ENCODE assay signal across 31 cellular contexts in genomic region chr1:22677861-22678521, GRCh38. TPM values are rescaled to one million over a fixed set of nuclear protein-coding genes. Genes with fewer than 3 reads are reported as not detected.
DNase-seq lines count a peak whose midpoint lies in the region; ATAC-seq, FAIRE-seq and TF ChIP-seq lines count a peak whose summit lies in the region.
"Had no signal": no experiment of that assay in that cellular context is flagged by ENCODE, and none has a peak within 500 bp of the region (broad histone marks: within the 10 kb centered on the region; RNA-seq: fewer than 3 reads in every experiment).

No MANE protein-coding gene starts in this region.

- H3K36me3 Mint-ChIP-seq in neural progenitor cell, result no peaks in the 10 kb centered on the region
- H3K36me3 Mint-ChIP-seq: CD14-positive monocyte; CD8-positive, alpha-beta memory T cell had no signal

- 0 out of 2 replicates have a peak, but pooled peaks cover 5% of the 10 kb centered on the region for H3K4me1 ChIP-seq in HepG2 (ENCODE audit: insufficient read depth, low read length)
- no peaks in the 10 kb centered on the region for H3K4me1 ChIP-seq in right lobe of liver
- peaks cover 10% of the 10 kb centered on the region for H3K4me1 ChIP-seq in endothelial cell of umbilical vein (ENCODE audit: control insufficient read depth, extremely low read depth, insufficient read depth, low read length)
- H3K4me1 ChIP-seq in neural progenitor cell, result peaks cover 36% of the 10 kb centered on the region
- H3K4me1 ChIP-seq in psoas muscle, result no peaks in the 10 kb centered on the region
- H3K4me1 ChIP-seq: BE2C had no signal

- H2AFZ ChIP-seq in HepG2 (ENCODE audit: low read length), result no peak overlapping the region
- H2AFZ ChIP-seq in endothelial cell of umbilical vein (ENCODE audit: low read depth, low read length), result peak overlapping the region; percentile 67
- no peak overlapping the region for H2AFZ ChIP-seq in neural progenitor cell (replicated peaks)

- FAIRE-seq in HepG2 (lab: Jason Lieb, UNC), result no peak
- peak; percentile 94 for FAIRE-seq in endothelial cell of umbilical vein (lab: Jason Lieb, UNC)
- FAIRE-seq: GM12878, H54 had no signal

- no peaks in the 10 kb centered on the region for H3K9me3 ChIP-seq in HepG2 (ENCODE audit: low read length)
- H3K9me3 ChIP-seq in right lobe of liver, result no peaks in the 10 kb centered on the region
- H3K9me3 ChIP-seq in endothelial cell of umbilical vein (replicated peaks; ENCODE audit: control insufficient read depth, insufficient read depth, low read length), result no peaks in the 10 kb centered on the region
- no peaks in the 10 kb centered on the region for H3K9me3 ChIP-seq in neural progenitor cell (ENCODE audit: low read depth)
- H3K9me3 ChIP-seq in psoas muscle, result no peaks in the 10 kb centered on the region
- H3K9me3 ChIP-seq: BE2C, Peyer's patch had no signal

- H3K4me1 Mint-ChIP-seq in neural progenitor cell, result peaks cover 36% of the 10 kb centered on the region
- H3K4me1 Mint-ChIP-seq: CD14-positive monocyte; CD8-positive, alpha-beta memory T cell had no signal

- no peaks in the 10 kb centered on the region for H3K9me3 Mint-ChIP-seq in neural progenitor cell
- H3K9me3 Mint-ChIP-seq: CD8-positive, alpha-beta memory T cell had no signal

- H3K4me3 ChIP-seq in HepG2 (replicated peaks in 1 of 3; ENCODE audit: insufficient read depth in 1 of 3, low read depth in 2 of 3, low read length in 3 of 3), result no peak overlapping the region
- H3K4me3 ChIP-seq in right lobe of liver, result no peak overlapping the region
- H3K4me3 ChIP-seq in endothelial cell of umbilical vein (replicated peaks in 1 of 3; ENCODE audit: insufficient read depth in 1 of 3, low read depth in 1 of 3, low read length in 3 of 3), result no peak overlapping the region
- H3K4me3 ChIP-seq in neural progenitor cell, result no peak overlapping the region
- no peak overlapping the region for H3K4me3 ChIP-seq in psoas muscle
- H3K4me3 ChIP-seq: GM12878, SK-N-MC had no signal

- no peak for TF ChIP-seq POLR2A in HepG2 (IDR thresholded peaks at IDR 0.05; ENCODE audit: insufficient read depth in 1 of 2, low read depth in 2 of 2, low read length in 2 of 2)
- no peak for TF ChIP-seq POLR2A in right lobe of liver (IDR thresholded peaks at IDR 0.05)
- no peak for TF ChIP-seq POLR2A in endothelial cell of umbilical vein (IDR thresholded peaks at IDR 0.05; ENCODE audit: low read depth, low read length)

- no TSS peak for BruUV-seq in HepG2 (replicated peaks; lab: Mats Ljungman, UMichigan)
- no TSS peak for BruUV-seq in endothelial cell of umbilical vein (replicated peaks; lab: Mats Ljungman, UMichigan)

- ATAC-seq in HepG2 (no peak), right lobe of liver (no peak), GM21447 (IDR thresholded peaks at IDR 0.05; ENCODE audit: unreplicated experiment) (no peak), psoas muscle (no peak)
- ATAC-seq: GM12878 had no signal

- peaks cover 49% of the 10 kb centered on the region for H3F3A ChIP-seq in neural progenitor cell (ENCODE audit: low read depth)

- H3K4me3 Mint-ChIP-seq in neural progenitor cell, result no peak overlapping the region
- H3K4me3 Mint-ChIP-seq: CD14-positive monocyte; CD8-positive, alpha-beta memory T cell; IgD-negative memory B cell had no signal

- TF ChIP-seq CTCF in HepG2 (CRISPR knock-in tag; IDR thresholded peaks at IDR 0.05) (no peak), right lobe of liver (IDR thresholded peaks at IDR 0.05) (no peak), endothelial cell of umbilical vein (IDR thresholded peaks at IDR 0.05; ENCODE audit: extremely low read depth in 1 of 2, insufficient read depth in 1 of 2, low read depth in 1 of 2, low read length in 2 of 2) (no peak), neural progenitor cell (IDR thresholded peaks at IDR 0.05) (no peak), psoas muscle (IDR thresholded peaks at IDR 0.05) (no peak)

- H4K20me1 ChIP-seq in HepG2 (ENCODE audit: insufficient read depth, low read length) (no peaks in the 10 kb centered on the region), endothelial cell of umbilical vein (replicated peaks; ENCODE audit: control insufficient read depth, extremely low read depth, insufficient read depth, low read length) (no peaks in the 10 kb centered on the region), neural progenitor cell (ENCODE audit: low read depth) (no peaks in the 10 kb centered on the region)

- H3K79me2 ChIP-seq in HepG2 (ENCODE audit: insufficient read depth, low read length) (no peaks in the 10 kb centered on the region), endothelial cell of umbilical vein (ENCODE audit: control insufficient read depth, insufficient read depth, low read length) (no peaks in the 10 kb centered on the region), neural progenitor cell (ENCODE audit: low read depth) (no peaks in the 10 kb centered on the region)

- H3K4me2 ChIP-seq in HepG2 (ENCODE audit: low read depth, low read length), result no peak overlapping the region
- no peak overlapping the region for H3K4me2 ChIP-seq in endothelial cell of umbilical vein (ENCODE audit: insufficient read depth, low read length)
- H3K4me2 ChIP-seq in neural progenitor cell, result peak overlapping the region; percentile 51

- 60% methylated on average over 8 of the region's 12 CpGs for WGBS in HepG2 (ENCODE audit: low lambda C conversion rate)
- 92% methylated on average over 4 of the region's 12 CpGs for WGBS in right lobe of liver (ENCODE audit: insufficient coverage, low coverage, low lambda C conversion rate, missing lambda C conversion rate)
- WGBS in psoas muscle, 3 donors, result 57 to 69% (median 65%) methylated on average over 12 of the region's 12 CpGs

- H3K9ac ChIP-seq in HepG2 (ENCODE audit: insufficient read depth, low read depth, low read length), result no peak overlapping the region
- no peak overlapping the region for H3K9ac ChIP-seq in endothelial cell of umbilical vein (replicated peaks; ENCODE audit: extremely low read depth, insufficient read depth, low read length)
- H3K9ac ChIP-seq in neural progenitor cell, result no peak overlapping the region

- no peak for TF ChIP-seq EP300 in HepG2 (IDR thresholded peaks at IDR 0.05; ENCODE audit: low read depth in 2 of 2, low read length in 2 of 2)
- TF ChIP-seq EP300 in HepG2 (CRISPR knock-in tag; IDR thresholded peaks at IDR 0.05; ENCODE audit: borderline replicate concordance), result no peak

- POLR2A ChIA-PET in HepG2 (lab: Yijun Ruan, JAX) (no interaction called here), endothelial cell of umbilical vein (lab: Charles Lee) (no interaction called here)

- intact Hi-C loops in HepG2 (cut with micrococcal nuclease; ENCODE audit: unreplicated experiment), result no loop called here
- intact Hi-C loops in right lobe of liver (cut with DNase I), result no loop called here
- intact Hi-C loops in endothelial cell of umbilical vein (cut with micrococcal nuclease), result no loop called here
- intact Hi-C loops in psoas muscle (cut with DNase I), result no loop called here

- DNase-seq in HepG2 (ENCODE audit: low spot score) (no peak), right lobe of liver (no peak), endothelial cell of umbilical vein (ENCODE audit: low read depth, low spot score) (peak; percentile 88), neural progenitor cell (ENCODE audit: low spot score) (no peak), pons (ENCODE audit: low spot score) (no peak), psoas muscle (no peak), NOMO-1 treated with dmso at 0.1 percent for 144 hours (lab: John Stamatoyannopoulos, UW; ENCODE audit: unreplicated experiment) (no peak)
- DNase-seq: ACHN; BE2C; CD8-positive, alpha-beta memory T cell; DMS 273 treated with DMSO at 0.1 percent for 48 hours; DMS79; EL; GDM1; NCI-H1048; NCI-H1417; NCI-H1694 treated with DMSO at 0.1 percent for 48 hours; NCI-H2081; NCI-H2227 treated with DMSO at 0.1 percent for 48 hours; NCI-H510A; NCI-H69; OCI-M1; SHP77 treated with DMSO at 0.1 percent for 48 hours had no signal

- TF ChIP-seq RAD21 in HepG2 (CRISPR knock-in tag; IDR thresholded peaks at IDR 0.05), result no peak

- in situ Hi-C loops in HepG2 (cut with HindIII; ENCODE audit: extremely low pct_ligation_motif_present, low pct_unique_long_range_greater_than_20kb), result no loop called here

- dilution Hi-C loops in endothelial cell of umbilical vein (cut with MboI; ENCODE audit: extremely low pct_ligation_motif_present, low sequenced_read_pairs), result no loop called here

- no peaks in the 10 kb centered on the region for H3K36me3 ChIP-seq in HepG2 (replicated peaks in 1 of 2; ENCODE audit: control insufficient read depth in 1 of 2, insufficient read depth in 2 of 2, low read length in 2 of 2)
- H3K36me3 ChIP-seq in right lobe of liver, result no peaks in the 10 kb centered on the region
- no peaks in the 10 kb centered on the region for H3K36me3 ChIP-seq in endothelial cell of umbilical vein (ENCODE audit: control insufficient read depth in 2 of 2, extremely low read depth in 1 of 2, insufficient read depth in 2 of 2, low read length in 2 of 2)
- H3K36me3 ChIP-seq in neural progenitor cell, result no peaks in the 10 kb centered on the region
- H3K36me3 ChIP-seq in psoas muscle (ENCODE audit: insufficient read depth in 1 of 2, low read depth in 1 of 2), result no peaks in the 10 kb centered on the region
- H3K36me3 ChIP-seq: BE2C, Peyer's patch had no signal

- CTCF ChIA-PET in HepG2 (lab: Yijun Ruan, JAX; ENCODE audit: low intra/inter-chr PET ratio, low total read pairs) (no interaction called here), endothelial cell of umbilical vein (lab: Charles Lee) (interaction anchor here (1.0 to 4.6 kb wide), 9 partner anchors 11 to 254 kb away, joined by 3 to 149 read pairs (median 7); no protein-coding TSS in a partner anchor)

- peaks cover 4% of the 10 kb centered on the region for H3K27me3 Mint-ChIP-seq in neural progenitor cell (ENCODE audit: insufficient read depth, low read depth)

- H3K27me3 ChIP-seq in HepG2 (ENCODE audit: control insufficient read depth in 1 of 2, insufficient read depth in 2 of 2, low read length in 2 of 2) (0 out of 5 replicates have a peak, but pooled peaks cover 1 to 6% of the 10 kb centered on the region in 2 experiments), right lobe of liver (no peaks in the 10 kb centered on the region), endothelial cell of umbilical vein (ENCODE audit: control insufficient read depth in 2 of 2, insufficient read depth in 2 of 2, low read length in 2 of 2) (no peaks in the 10 kb centered on the region), neural progenitor cell (no peaks in the 10 kb centered on the region), psoas muscle (ENCODE audit: insufficient read depth in 3 of 3, low read length in 2 of 3) (peaks cover 0 to 48% (median 8%) of the 10 kb centered on the region in 3 donors)
- H3K27me3 ChIP-seq: BE2C, Peyer's patch had no signal

- H3K27ac Mint-ChIP-seq in neural progenitor cell, result no peak overlapping the region
- H3K27ac Mint-ChIP-seq: CD14-positive monocyte; CD8-positive, alpha-beta memory T cell; IgD-negative memory B cell had no signal

- H3K9me1 ChIP-seq in endothelial cell of umbilical vein (replicated peaks; ENCODE audit: control insufficient read depth, extremely low read depth, insufficient read depth, low read length), result no peaks in the 10 kb centered on the region

- H3K27ac ChIP-seq in HepG2 (ENCODE audit: extremely low read length, insufficient read depth, low read length) (no peak overlapping the region), right lobe of liver (no peak overlapping the region), endothelial cell of umbilical vein (ENCODE audit: insufficient read depth, low read depth, low read length) (peak overlapping the region; percentile 67), neural progenitor cell (no peak overlapping the region), psoas muscle (no peak overlapping the region)
- H3K27ac ChIP-seq: 22Rv1, SK-N-MC had no signal

RNA-seq across cellular contexts. Expression of gene C1QB, which starts 25.0 kb away (rescaled TPM):
- total RNA-seq in HepG2 (2016; rRNA removed; fragmentation: Illumina TruSeq; extraction: Trizol), result not detected in 2 replicates
- not detected in 2 replicates for total RNA-seq in HepG2 (2016; cell fraction: cytosol; rRNA removed; fragmentation: Illumina TruSeq; extraction: Trizol; ENCODE audit: low read depth)
- not detected in 2 replicates for total RNA-seq in HepG2 (2016; cell fraction: insoluble cytoplasmic fraction; rRNA removed; fragmentation: Illumina TruSeq; extraction: Trizol)
- total RNA-seq in HepG2 (2016; cell fraction: membrane; rRNA removed; fragmentation: Illumina TruSeq; extraction: Trizol), result not detected in 2 replicates
- total RNA-seq in HepG2 (2016; cell fraction: nucleus; rRNA removed; fragmentation: Illumina TruSeq; extraction: Trizol), result not detected in 2 replicates
- polyA plus RNA-seq in HepG2 (2011; rRNA removed), result not detected in 2 replicates
- not detected in 2 replicates for polyA plus RNA-seq in HepG2 (2011; cell fraction: cytosol; rRNA removed)
- not detected in 2 replicates for polyA plus RNA-seq in HepG2 (2011; cell fraction: nucleus; rRNA removed)
- not detected in 2 replicates for polyA plus RNA-seq in HepG2 (2012)
- not detected in 2 replicates for polyA plus RNA-seq in HepG2 (2016; cell fraction: cytosol; fragmentation: Illumina TruSeq; extraction: Trizol; ENCODE audit: low read depth)
- polyA plus RNA-seq in HepG2 (2016; cell fraction: insoluble cytoplasmic fraction; fragmentation: Illumina TruSeq; extraction: Trizol; ENCODE audit: low read depth), result not detected in 2 replicates
- polyA plus RNA-seq in HepG2 (2016; cell fraction: membrane; fragmentation: Illumina TruSeq; extraction: Trizol; ENCODE audit: low read depth), result not detected in 2 replicates
- not detected in 2 replicates for polyA plus RNA-seq in HepG2 (2016; cell fraction: nucleus; fragmentation: Illumina TruSeq; extraction: Trizol; ENCODE audit: insufficient read depth, low read depth)
- not detected in 2 replicates for polyA minus RNA-seq in HepG2 (2011; rRNA and poly(A)+ RNA removed; ENCODE audit: low replicate concordance)
- not detected in 2 replicates for polyA minus RNA-seq in HepG2 (2011; cell fraction: cytosol; rRNA and poly(A)+ RNA removed)
- polyA minus RNA-seq in HepG2 (2011; cell fraction: nucleus; rRNA and poly(A)+ RNA removed), result not detected in 2 replicates
- 100 to 1,000 TPM in 4 of 6 experiments, 10 to 100 TPM in 2; 69.8 to 330 (median 152) TPM for total RNA-seq in right lobe of liver
- total RNA-seq in endothelial cell of umbilical vein, result not detected in 2 replicates
- not detected in 2 replicates for polyA plus RNA-seq in endothelial cell of umbilical vein
- not detected in 2 replicates for polyA plus RNA-seq in endothelial cell of umbilical vein (2011; cell fraction: cytosol; rRNA removed)
- not detected in 2 replicates for polyA plus RNA-seq in endothelial cell of umbilical vein (2011; cell fraction: nucleus; rRNA removed)
- not detected in 2 replicates for polyA plus RNA-seq in endothelial cell of umbilical vein (2012)
- polyA minus RNA-seq in endothelial cell of umbilical vein, result not detected in 2 replicates
- not detected for polyA minus RNA-seq in endothelial cell of umbilical vein (2011; cell fraction: cytosol; rRNA and poly(A)+ RNA removed)
- not detected in 2 replicates for polyA minus RNA-seq in endothelial cell of umbilical vein (2011; cell fraction: nucleus; rRNA and poly(A)+ RNA removed)
- total RNA-seq in neural progenitor cell (ENCODE audit: low replicate concordance), result not detected in 2 replicates
- total RNA-seq in psoas muscle, result 10 to 100 TPM; 22.6 to 47.6 (median 30.0) TPM
- polyA plus RNA-seq in psoas muscle, result 10 to 100 TPM; 14.8 to 38.2 (median 16.3) TPM
- polyA plus RNA-seq: CD8-positive, alpha-beta memory T cell; GM12878; IgD-negative memory B cell had no signal

RNA-seq across cellular contexts. Expression of gene EPHB2, which starts 32.6 kb away (rescaled TPM):
- total RNA-seq in HepG2 (2016; rRNA removed; fragmentation: Illumina TruSeq; extraction: Trizol) (0.11 TPM in 1 of 2 replicates, not detected in the other), right lobe of liver (1 to 10 TPM in 2 of 6 experiments, under 1 TPM in 4; 0.24 to 1.8 (median 0.62) TPM), endothelial cell of umbilical vein (69.1 and 69.5 TPM in 2 replicates), neural progenitor cell (ENCODE audit: low replicate concordance) (38.3 and 80.2 TPM in 2 replicates), psoas muscle (1 to 10 TPM in 1 of 4 donors, under 1 TPM in 3; 0.17 to 2.1 (median 0.63) TPM)
- not detected in 2 replicates for total RNA-seq in HepG2 (2016; cell fraction: cytosol; rRNA removed; fragmentation: Illumina TruSeq; extraction: Trizol; ENCODE audit: low read depth)
- total RNA-seq in HepG2 (2016; cell fraction: insoluble cytoplasmic fraction; rRNA removed; fragmentation: Illumina TruSeq; extraction: Trizol), result not detected in 2 replicates
- total RNA-seq in HepG2 (2016; cell fraction: membrane; rRNA removed; fragmentation: Illumina TruSeq; extraction: Trizol), result 0.06 TPM in 1 of 2 replicates, not detected in the other
- total RNA-seq in HepG2 (2016; cell fraction: nucleus; rRNA removed; fragmentation: Illumina TruSeq; extraction: Trizol), result not detected in 2 replicates
- polyA plus RNA-seq in HepG2 (2011; rRNA removed) (0.03 TPM in 2 replicates), endothelial cell of umbilical vein (46.0 and 50.8 TPM in 2 replicates), psoas muscle (under 1 TPM in 2 of 3 donors, not detected in 1; 0.06 to 0.64 TPM)
- not detected in 2 replicates for polyA plus RNA-seq in HepG2 (2011; cell fraction: cytosol; rRNA removed)
- polyA plus RNA-seq in HepG2 (2011; cell fraction: nucleus; rRNA removed), result 0.03 TPM in 1 of 2 replicates, not detected in the other
- not detected in 2 replicates for polyA plus RNA-seq in HepG2 (2012)
- not detected in 2 replicates for polyA plus RNA-seq in HepG2 (2016; cell fraction: cytosol; fragmentation: Illumina TruSeq; extraction: Trizol; ENCODE audit: low read depth)
- not detected in 2 replicates for polyA plus RNA-seq in HepG2 (2016; cell fraction: insoluble cytoplasmic fraction; fragmentation: Illumina TruSeq; extraction: Trizol; ENCODE audit: low read depth)
- not detected in 2 replicates for polyA plus RNA-seq in HepG2 (2016; cell fraction: membrane; fragmentation: Illumina TruSeq; extraction: Trizol; ENCODE audit: low read depth)
- polyA plus RNA-seq in HepG2 (2016; cell fraction: nucleus; fragmentation: Illumina TruSeq; extraction: Trizol; ENCODE audit: insufficient read depth, low read depth), result not detected in 2 replicates
- polyA minus RNA-seq in HepG2 (2011; rRNA and poly(A)+ RNA removed; ENCODE audit: low replicate concordance), result 0.78 and 4.6 TPM in 2 replicates
- not detected in 2 replicates for polyA minus RNA-seq in HepG2 (2011; cell fraction: cytosol; rRNA and poly(A)+ RNA removed)
- not detected in 2 replicates for polyA minus RNA-seq in HepG2 (2011; cell fraction: nucleus; rRNA and poly(A)+ RNA removed)
- polyA plus RNA-seq in endothelial cell of umbilical vein (2011; cell fraction: cytosol; rRNA removed), result 38.3 and 38.5 TPM in 2 replicates
- 26.6 and 28.8 TPM in 2 replicates for polyA plus RNA-seq in endothelial cell of umbilical vein (2011; cell fraction: nucleus; rRNA removed)
- 72.1 and 77.1 TPM in 2 replicates for polyA plus RNA-seq in endothelial cell of umbilical vein (2012)
- 78.6 and 80.2 TPM in 2 replicates for polyA minus RNA-seq in endothelial cell of umbilical vein
- polyA minus RNA-seq in endothelial cell of umbilical vein (2011; cell fraction: cytosol; rRNA and poly(A)+ RNA removed), result 3.1 TPM
- 33.2 and 36.8 TPM in 2 replicates for polyA minus RNA-seq in endothelial cell of umbilical vein (2011; cell fraction: nucleus; rRNA and poly(A)+ RNA removed)
- polyA plus RNA-seq: CD8-positive, alpha-beta memory T cell; IgD-negative memory B cell had no signal

RNA-seq across cellular contexts. Expression of gene C1QC, which starts 34.6 kb away (rescaled TPM):
- total RNA-seq in HepG2 (2016; rRNA removed; fragmentation: Illumina TruSeq; extraction: Trizol) (not detected in 2 replicates), right lobe of liver (100 to 1,000 TPM in 2 of 6 experiments, 10 to 100 TPM in 4; 63.3 to 305 (median 71.9) TPM), endothelial cell of umbilical vein (not detected in 2 replicates), neural progenitor cell (ENCODE audit: low replicate concordance) (not detected in 2 replicates), psoas muscle (10 to 100 TPM; 24.2 to 39.1 (median 32.3) TPM)
- not detected in 2 replicates for total RNA-seq in HepG2 (2016; cell fraction: cytosol; rRNA removed; fragmentation: Illumina TruSeq; extraction: Trizol; ENCODE audit: low read depth)
- total RNA-seq in HepG2 (2016; cell fraction: insoluble cytoplasmic fraction; rRNA removed; fragmentation: Illumina TruSeq; extraction: Trizol), result not detected in 2 replicates
- total RNA-seq in HepG2 (2016; cell fraction: membrane; rRNA removed; fragmentation: Illumina TruSeq; extraction: Trizol), result not detected in 2 replicates
- not detected in 2 replicates for total RNA-seq in HepG2 (2016; cell fraction: nucleus; rRNA removed; fragmentation: Illumina TruSeq; extraction: Trizol)
- polyA plus RNA-seq in HepG2 (2011; rRNA removed) (not detected in 2 replicates), endothelial cell of umbilical vein (not detected in 2 replicates), psoas muscle (10 to 100 TPM in 2 of 3 donors, 1 to 10 TPM in 1; 8.7 to 23.1 (median 10.4) TPM)
- polyA plus RNA-seq in HepG2 (2011; cell fraction: cytosol; rRNA removed), result not detected in 2 replicates
- polyA plus RNA-seq in HepG2 (2011; cell fraction: nucleus; rRNA removed), result not detected in 2 replicates
- not detected in 2 replicates for polyA plus RNA-seq in HepG2 (2012)
- polyA plus RNA-seq in HepG2 (2016; cell fraction: cytosol; fragmentation: Illumina TruSeq; extraction: Trizol; ENCODE audit: low read depth), result not detected in 2 replicates
- polyA plus RNA-seq in HepG2 (2016; cell fraction: insoluble cytoplasmic fraction; fragmentation: Illumina TruSeq; extraction: Trizol; ENCODE audit: low read depth), result not detected in 2 replicates
- not detected in 2 replicates for polyA plus RNA-seq in HepG2 (2016; cell fraction: membrane; fragmentation: Illumina TruSeq; extraction: Trizol; ENCODE audit: low read depth)
- polyA plus RNA-seq in HepG2 (2016; cell fraction: nucleus; fragmentation: Illumina TruSeq; extraction: Trizol; ENCODE audit: insufficient read depth, low read depth), result not detected in 2 replicates
- not detected in 2 replicates for polyA minus RNA-seq in HepG2 (2011; rRNA and poly(A)+ RNA removed; ENCODE audit: low replicate concordance)
- not detected in 2 replicates for polyA minus RNA-seq in HepG2 (2011; cell fraction: cytosol; rRNA and poly(A)+ RNA removed)
- polyA minus RNA-seq in HepG2 (2011; cell fraction: nucleus; rRNA and poly(A)+ RNA removed), result not detected in 2 replicates
- not detected in 2 replicates for polyA plus RNA-seq in endothelial cell of umbilical vein (2011; cell fraction: cytosol; rRNA removed)
- polyA plus RNA-seq in endothelial cell of umbilical vein (2011; cell fraction: nucleus; rRNA removed), result not detected in 2 replicates
- not detected in 2 replicates for polyA plus RNA-seq in endothelial cell of umbilical vein (2012)
- polyA minus RNA-seq in endothelial cell of umbilical vein, result not detected in 2 replicates
- polyA minus RNA-seq in endothelial cell of umbilical vein (2011; cell fraction: cytosol; rRNA and poly(A)+ RNA removed), result not detected
- not detected in 2 replicates for polyA minus RNA-seq in endothelial cell of umbilical vein (2011; cell fraction: nucleus; rRNA and poly(A)+ RNA removed)
- polyA plus RNA-seq: CD8-positive, alpha-beta memory T cell; GM12878; IgD-negative memory B cell had no signal

RNA-seq across cellular contexts. Expression of gene C1QA, which starts 41.6 kb away (rescaled TPM):
- total RNA-seq in HepG2 (2016; rRNA removed; fragmentation: Illumina TruSeq; extraction: Trizol) (not detected in 2 replicates), right lobe of liver (100 to 1,000 TPM in 2 of 6 experiments, 10 to 100 TPM in 4; 66.3 to 227 (median 75.0) TPM), endothelial cell of umbilical vein (not detected in 2 replicates), neural progenitor cell (ENCODE audit: low replicate concordance) (not detected in 2 replicates), psoas muscle (10 to 100 TPM; 18.7 to 36.8 (median 33.9) TPM)
- not detected in 2 replicates for total RNA-seq in HepG2 (2016; cell fraction: cytosol; rRNA removed; fragmentation: Illumina TruSeq; extraction: Trizol; ENCODE audit: low read depth)
- total RNA-seq in HepG2 (2016; cell fraction: insoluble cytoplasmic fraction; rRNA removed; fragmentation: Illumina TruSeq; extraction: Trizol), result not detected in 2 replicates
- total RNA-seq in HepG2 (2016; cell fraction: membrane; rRNA removed; fragmentation: Illumina TruSeq; extraction: Trizol), result not detected in 2 replicates
- total RNA-seq in HepG2 (2016; cell fraction: nucleus; rRNA removed; fragmentation: Illumina TruSeq; extraction: Trizol), result not detected in 2 replicates
- polyA plus RNA-seq in HepG2 (2011; rRNA removed) (not detected in 2 replicates), endothelial cell of umbilical vein (not detected in 2 replicates), psoas muscle (10 to 100 TPM; 15.8 to 29.9 (median 16.2) TPM)
- not detected in 2 replicates for polyA plus RNA-seq in HepG2 (2011; cell fraction: cytosol; rRNA removed)
- not detected in 2 replicates for polyA plus RNA-seq in HepG2 (2011; cell fraction: nucleus; rRNA removed)
- polyA plus RNA-seq in HepG2 (2012), result not detected in 2 replicates
- polyA plus RNA-seq in HepG2 (2016; cell fraction: cytosol; fragmentation: Illumina TruSeq; extraction: Trizol; ENCODE audit: low read depth), result not detected in 2 replicates
- polyA plus RNA-seq in HepG2 (2016; cell fraction: insoluble cytoplasmic fraction; fragmentation: Illumina TruSeq; extraction: Trizol; ENCODE audit: low read depth), result not detected in 2 replicates
- not detected in 2 replicates for polyA plus RNA-seq in HepG2 (2016; cell fraction: membrane; fragmentation: Illumina TruSeq; extraction: Trizol; ENCODE audit: low read depth)
- polyA plus RNA-seq in HepG2 (2016; cell fraction: nucleus; fragmentation: Illumina TruSeq; extraction: Trizol; ENCODE audit: insufficient read depth, low read depth), result not detected in 2 replicates
- not detected in 2 replicates for polyA minus RNA-seq in HepG2 (2011; rRNA and poly(A)+ RNA removed; ENCODE audit: low replicate concordance)
- polyA minus RNA-seq in HepG2 (2011; cell fraction: cytosol; rRNA and poly(A)+ RNA removed), result not detected in 2 replicates
- not detected in 2 replicates for polyA minus RNA-seq in HepG2 (2011; cell fraction: nucleus; rRNA and poly(A)+ RNA removed)
- polyA plus RNA-seq in endothelial cell of umbilical vein (2011; cell fraction: cytosol; rRNA removed), result not detected in 2 replicates
- polyA plus RNA-seq in endothelial cell of umbilical vein (2011; cell fraction: nucleus; rRNA removed), result not detected in 2 replicates
- polyA plus RNA-seq in endothelial cell of umbilical vein (2012), result not detected in 2 replicates
- not detected in 2 replicates for polyA minus RNA-seq in endothelial cell of umbilical vein
- polyA minus RNA-seq in endothelial cell of umbilical vein (2011; cell fraction: cytosol; rRNA and poly(A)+ RNA removed), result not detected
- polyA minus RNA-seq in endothelial cell of umbilical vein (2011; cell fraction: nucleus; rRNA and poly(A)+ RNA removed), result not detected in 2 replicates
- polyA plus RNA-seq: CD8-positive, alpha-beta memory T cell; GM12878; IgD-negative memory B cell had no signal

Comparison
In these comparisons a context has a peak if more than half of its experiments do, and no peak if none do; other contexts are left out.
1. RNA of gene C1QB, which starts 25.0 kb away (total RNA-seq): 69.8 to 330 TPM in right lobe of liver and 22.6 to 47.6 TPM in psoas muscle; not detected in HepG2, not detected in endothelial cell of umbilical vein and not detected in neural progenitor cell; every median in the first group is over 10 times any median in the second.
2. RNA of gene C1QC, which starts 34.6 kb away (total RNA-seq): 63.3 to 305 TPM in right lobe of liver and 24.2 to 39.1 TPM in psoas muscle; not detected in HepG2, not detected in endothelial cell of umbilical vein and not detected in neural progenitor cell; every median in the first group is over 10 times any median in the second.
3. RNA of gene EPHB2, which starts 32.6 kb away (total RNA-seq): 69.1 to 69.5 TPM in endothelial cell of umbilical vein and 38.3 to 80.2 TPM in neural progenitor cell; 0.17 to 2.1 TPM in psoas muscle, 0.24 to 1.8 TPM in right lobe of liver and 0.06 to 0.11 TPM in HepG2; every median in the first group is over 10 times any median in the second.